Comparison of ENCODE assay signal across 21 cellular contexts in the genomic region with DNA sequence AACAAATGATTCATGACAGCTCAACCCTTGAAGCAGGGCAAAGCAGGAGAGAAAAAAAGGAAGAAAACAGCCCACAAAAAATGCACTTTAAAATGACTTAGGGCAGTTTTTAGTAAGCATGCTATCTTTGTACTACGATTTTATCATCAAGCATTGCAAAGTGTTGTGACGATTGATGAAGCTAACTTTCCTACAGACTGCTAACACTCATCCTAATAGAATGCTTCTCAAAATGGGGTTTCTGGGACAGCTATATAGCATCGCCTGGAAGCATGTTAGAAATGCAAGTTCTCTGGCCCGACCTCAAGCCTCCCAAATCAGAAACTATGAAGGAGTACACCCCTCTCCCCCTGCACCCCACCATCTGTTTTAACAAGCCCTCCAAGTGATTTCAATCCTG.
"Had no signal": no experiment of that assay in that cellular context is flagged by ENCODE, and none has a peak within 500 bp of the region (broad histone marks: within the 10 kb centered on the region; RNA-seq: fewer than 3 reads in every experiment).

No MANE protein-coding gene starts in this region.

- ATAC-seq: effector memory CD8-positive, alpha-beta T cell; gastroesophageal sphincter; heart left ventricle; left cardiac atrium; left lung; left ventricle myocardium superior; lower lobe of right lung; mucosa of descending colon; naive thymus-derived CD8-positive, alpha-beta T cell had no signal

- H3K4me2 ChIP-seq: hepatocyte had no signal

- H3K4me1 ChIP-seq: colonic mucosa, gastroesophageal sphincter, left lung, lower lobe of right lung had no signal

- H2AFZ ChIP-seq: hepatocyte had no signal

- H3K27me3 Mint-ChIP-seq: dendritic cell treated with granulocyte-macrophage colony-stimulating factor and Interleukin-4, amounts not matched to agents 40 ng/mL and 50 ng/mL, for 4 days; effector memory CD8-positive, alpha-beta T cell; naive B cell; naive thymus-derived CD8-positive, alpha-beta T cell had no signal

- H3K9me3 ChIP-seq: colonic mucosa, esophagus muscularis mucosa, gastroesophageal sphincter, heart left ventricle, left lung, lower lobe of right lung, mucosa of descending colon had no signal

- H3K4me1 Mint-ChIP-seq: naive thymus-derived CD8-positive, alpha-beta T cell had no signal

- H3K9me3 Mint-ChIP-seq: dendritic cell treated with granulocyte-macrophage colony-stimulating factor and Interleukin-4, amounts not matched to agents 40 ng/mL and 50 ng/mL, for 4 days; effector memory CD8-positive, alpha-beta T cell; endodermal cell; mesothelial cell of epicardium; naive thymus-derived CD8-positive, alpha-beta T cell had no signal

- H3K4me3 ChIP-seq: colonic mucosa, esophagus muscularis mucosa, gastroesophageal sphincter, heart left ventricle, hepatocyte, left lung, lower lobe of right lung, mucosa of descending colon had no signal

- H3K27ac ChIP-seq: colonic mucosa, esophagus muscularis mucosa, gastroesophageal sphincter, heart left ventricle, hepatocyte, left lung, lower lobe of right lung had no signal

- H3K4me3 Mint-ChIP-seq: dendritic cell treated with granulocyte-macrophage colony-stimulating factor and Interleukin-4, amounts not matched to agents 40 ng/mL and 50 ng/mL, for 4 days; effector memory CD8-positive, alpha-beta T cell; endodermal cell; mesothelial cell of epicardium; naive B cell; naive thymus-derived CD8-positive, alpha-beta T cell had no signal

- H3K27me3 ChIP-seq: colonic mucosa, esophagus muscularis mucosa, gastroesophageal sphincter, heart left ventricle, hepatocyte, left lung had no signal

- DNase-seq: colonic mucosa; cortex of kidney; effector CD8-positive, alpha-beta T cell; effector memory CD8-positive, alpha-beta T cell; endodermal cell; foreskin fibroblast; heart left ventricle; hypothalamus; left cardiac atrium; left lung; left ventricle myocardium superior; lower lobe of right lung; mesenchymal stem cell; mucosa of descending colon; naive B cell; naive thymus-derived CD8-positive, alpha-beta T cell had no signal

- H3K79me2 ChIP-seq: hepatocyte had no signal

- H3K27ac Mint-ChIP-seq: dendritic cell treated with granulocyte-macrophage colony-stimulating factor and Interleukin-4, amounts not matched to agents 40 ng/mL and 50 ng/mL, for 4 days; effector memory CD8-positive, alpha-beta T cell; mesothelial cell of epicardium had no signal

- H3K36me3 ChIP-seq: colonic mucosa, gastroesophageal sphincter, heart left ventricle, lower lobe of right lung had no signal
